Comparison of ENCODE assay signal across 10 cellular contexts in genomic region chr6:41967312-41968287, GRCh38. TPM values are rescaled to one million over a fixed set of nuclear protein-coding genes. Genes with fewer than 3 reads are reported as not detected.
DNase-seq lines count a peak whose midpoint lies in the region; ATAC-seq, FAIRE-seq and TF ChIP-seq lines count a peak whose summit lies in the region.
"Had no signal": no experiment of that assay in that cellular context is flagged by ENCODE, and none has a peak within 500 bp of the region (broad histone marks: within the 10 kb centered on the region; RNA-seq: fewer than 3 reads in every experiment).

No MANE protein-coding gene starts in this region.

- no peak for FAIRE-seq in urothelium cell line (lab: Jason Lieb, UNC)

- peak overlapping the region; percentile 93 for H3K27ac Mint-ChIP-seq in activated naive CD4-positive, alpha-beta T cell treated with anti-CD3 and anti-CD28 coated beads, Interleukin-2, amount 50 U/mL, for 24 hours
- peak overlapping the region; percentile 90 for H3K27ac Mint-ChIP-seq in activated naive CD8-positive, alpha-beta T cell

- H3K4me3 ChIP-seq in kidney epithelial cell (ENCODE audit: low read depth, low read length): no peak overlapping the region
- H3K4me3 ChIP-seq: SK-N-MC had no signal

- peaks cover 19% of the 10 kb centered on the region for H3K36me3 Mint-ChIP-seq in activated naive CD4-positive, alpha-beta T cell treated with anti-CD3 and anti-CD28 coated beads, Interleukin-2, amount 50 U/mL, for 24 hours
- peaks cover 12% of the 10 kb centered on the region for H3K36me3 Mint-ChIP-seq in activated naive CD8-positive, alpha-beta T cell

- no peaks in the 10 kb centered on the region for H3K9me3 Mint-ChIP-seq in activated naive CD4-positive, alpha-beta T cell treated with anti-CD3 and anti-CD28 coated beads, Interleukin-2, amount 50 U/mL, for 24 hours
- no peaks in the 10 kb centered on the region for H3K9me3 Mint-ChIP-seq in activated naive CD8-positive, alpha-beta T cell (ENCODE audit: low read depth)

- peaks cover 77% of the 10 kb centered on the region for H3K4me1 Mint-ChIP-seq in activated naive CD4-positive, alpha-beta T cell treated with anti-CD3 and anti-CD28 coated beads, Interleukin-2, amount 50 U/mL, for 24 hours
- H3K4me1 Mint-ChIP-seq in activated naive CD8-positive, alpha-beta T cell (ENCODE audit: low read depth): peaks cover 79% of the 10 kb centered on the region

- H3K36me3 ChIP-seq in kidney epithelial cell (ENCODE audit: control insufficient read depth, insufficient read depth, low read length): no peaks in the 10 kb centered on the region

- H3K27me3 Mint-ChIP-seq in activated naive CD4-positive, alpha-beta T cell treated with anti-CD3 and anti-CD28 coated beads, Interleukin-2, amount 50 U/mL, for 24 hours: no peaks in the 10 kb centered on the region
- H3K27me3 Mint-ChIP-seq in activated naive CD8-positive, alpha-beta T cell: no peaks in the 10 kb centered on the region

- no peaks in the 10 kb centered on the region for H3K27me3 ChIP-seq in kidney epithelial cell (ENCODE audit: control insufficient read depth, insufficient read depth, low read length)

- no peak for TF ChIP-seq CTCF in kidney epithelial cell (IDR thresholded peaks at IDR 0.05; ENCODE audit: insufficient read depth, low read length, poor library complexity, severe bottlenecking)

- ATAC-seq in GM18502 (IDR thresholded peaks at IDR 0.05; ENCODE audit: poor library complexity, unreplicated experiment) (no peak), GM18520 (IDR thresholded peaks at IDR 0.05; ENCODE audit: unreplicated experiment) (no peak), GM21786 (IDR thresholded peaks at IDR 0.05; ENCODE audit: unreplicated experiment) (no peak)

- no peak for DNase-seq in activated naive CD4-positive, alpha-beta T cell treated with Interleukin-2 at 50 U/mL for 16 hours
- DNase-seq in kidney epithelial cell (ENCODE audit: low read depth): peak; percentile 56
- peak; percentile 45 for DNase-seq in urothelium cell line (ENCODE audit: low spot score)
- DNase-seq: NCI-H146 had no signal

- peak overlapping the region; percentile 65 for H3K4me3 Mint-ChIP-seq in activated naive CD4-positive, alpha-beta T cell treated with anti-CD3 and anti-CD28 coated beads, Interleukin-2, amount 50 U/mL, for 24 hours
- H3K4me3 Mint-ChIP-seq in activated naive CD8-positive, alpha-beta T cell: peak overlapping the region; percentile 51

RNA-seq across cellular contexts. Expression of gene CCND3, which starts 26.0 kb away (rescaled TPM):
- 23.9 and 29.2 TPM in 2 replicates for total RNA-seq in kidney epithelial cell

RNA-seq across cellular contexts. Expression of gene BYSL, which starts 46.3 kb away (rescaled TPM):
- total RNA-seq in kidney epithelial cell: 16.9 and 22.9 TPM in 2 replicates

RNA-seq across cellular contexts. Expression of gene MED20, which starts 46.7 kb away (rescaled TPM):
- total RNA-seq in kidney epithelial cell: 21.5 and 25.0 TPM in 2 replicates
